11 cellular contexts compared by ENCODE assay signal in the genomic region with DNA sequence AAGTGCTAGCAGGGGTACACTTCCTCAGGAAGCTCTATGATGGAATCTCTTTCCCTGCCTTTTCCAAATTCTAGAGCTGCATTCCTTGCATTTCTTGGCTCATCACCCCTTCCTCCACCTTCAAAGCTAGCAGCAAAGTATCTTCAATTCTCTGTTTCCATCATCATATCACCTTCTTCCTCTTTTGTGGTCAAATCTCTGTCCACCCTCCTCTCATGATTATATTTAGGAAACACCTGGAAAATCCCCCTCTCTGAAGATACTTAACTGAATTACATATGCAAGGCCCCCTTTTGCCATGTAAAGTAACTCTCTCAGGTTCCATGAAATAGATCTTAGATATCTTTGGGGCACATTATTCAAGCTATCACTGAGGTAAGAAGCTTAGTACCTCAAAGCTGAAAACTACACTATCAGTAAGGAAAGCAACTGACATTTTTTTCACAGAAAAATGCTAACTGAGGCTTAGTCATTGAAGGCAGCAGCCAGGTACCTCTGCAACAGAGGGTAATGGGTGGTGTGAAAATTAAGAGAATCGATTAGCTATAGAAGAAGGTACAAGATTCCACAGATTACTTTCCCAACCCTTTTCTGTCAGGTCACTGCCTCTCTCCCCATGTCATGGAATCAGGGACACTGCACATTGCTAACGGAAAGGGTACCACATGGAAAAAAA.
A peak's percentile ranks its signal among the peaks of the same experiment; 100 is the strongest.
DNase-seq lines count a peak whose midpoint lies in the region; ATAC-seq and TF ChIP-seq lines count a peak whose summit lies in the region.
"Had no signal": no experiment of that assay in that cellular context is flagged by ENCODE, and none has a peak within 500 bp of the region (broad histone marks: within the 10 kb centered on the region; RNA-seq: fewer than 3 reads in every experiment).

No MANE protein-coding gene starts in this region.

- no peak overlapping the region for H3K4me3 Mint-ChIP-seq in activated T-helper 1 cell treated with anti-CD3 and anti-CD28 coated beads, Interleukin-12 subunit alpha, Interleukin-12 subunit beta, Interleukin-2, Interleukin-4 antibody, amounts not matched to agents 30 ng/mL and 10 ng/mL and 1 ng/mL, durations not matched to agents 14 hours and 24 hours and 36 hours
- H3K4me3 Mint-ChIP-seq: brain, neural crest cell had no signal

- DNase-seq in GM10248 (ENCODE audit: extremely low spot score) (peak; percentile 11), MM.1S (peak; percentile 16), GM13976 (ENCODE audit: low spot score) (no peak), GDM1 (lab: John Stamatoyannopoulos, UW) (no peak), H7 (no peak)
- no peak for DNase-seq in activated T-helper 1 cell treated with anti-CD3 and anti-CD28 coated beads, Interleukin-12 subunit alpha, Interleukin-12 subunit beta, Interleukin-2, Interleukin-4 antibody, amounts not matched to agents 30 ng/mL and 10 ng/mL and 1 ng/mL, durations not matched to agents 14 hours and 24 hours and 36 hours (ENCODE audit: low spot score)
- DNase-seq: MG63 had no signal

- H3K27ac ChIP-seq in MM.1S (ENCODE audit: low read length) = no peak overlapping the region

- POLR2A ChIA-PET in GM10248 (lab: Yijun Ruan, JAX) = interaction anchor here (0.9 kb wide), 1 partner anchor 11 kb away, joined by 4 read pairs; no protein-coding TSS in a partner anchor

- TF ChIP-seq CTCF in GM10248 (IDR thresholded peaks at IDR 0.05; ENCODE audit: control extremely low read depth, extremely low read depth, low read depth, missing control alignments) (no peak), MM.1S (IDR thresholded peaks at IDR 0.05; ENCODE audit: low read length) (no peak), GM13976 (IDR thresholded peaks at IDR 0.05; ENCODE audit: borderline replicate concordance, control extremely low read depth, extremely low read depth, insufficient read depth, missing control alignments) (no peak)

- peaks cover 28% of the 10 kb centered on the region for H3K4me1 ChIP-seq in MM.1S (ENCODE audit: low read length)

- no peaks in the 10 kb centered on the region for H3K9me3 ChIP-seq in MM.1S (replicated peaks; ENCODE audit: insufficient read depth, low read length)

- H3K4me3 ChIP-seq in MM.1S (ENCODE audit: low read length) = no peak overlapping the region
- H3K4me3 ChIP-seq in H7 (ENCODE audit: insufficient read depth, low read depth, low read length) = no peak overlapping the region
- H3K4me3 ChIP-seq: MG63 had no signal

- peak; percentile 57 for ATAC-seq in GM19452 (IDR thresholded peaks at IDR 0.05; ENCODE audit: unreplicated experiment)
- ATAC-seq in HG02870 (IDR thresholded peaks at IDR 0.05; ENCODE audit: unreplicated experiment) = peak; percentile 81

- H3K27me3 ChIP-seq in MM.1S (replicated peaks; ENCODE audit: insufficient read depth, low read length) = no peaks in the 10 kb centered on the region
- no peaks in the 10 kb centered on the region for H3K27me3 ChIP-seq in H7 (ENCODE audit: control insufficient read depth, insufficient read depth, low read length)
- H3K27me3 ChIP-seq: MG63 had no signal

- no peaks in the 10 kb centered on the region for H3K36me3 Mint-ChIP-seq in activated T-helper 1 cell treated with anti-CD3 and anti-CD28 coated beads, Interleukin-12 subunit alpha, Interleukin-12 subunit beta, Interleukin-2, Interleukin-4 antibody, amounts not matched to agents 30 ng/mL and 10 ng/mL and 1 ng/mL, durations not matched to agents 14 hours and 24 hours and 36 hours (ENCODE audit: low read depth)
- H3K36me3 Mint-ChIP-seq: brain had no signal

- intact Hi-C loops in activated T-helper 1 cell treated with anti-CD3 and anti-CD28 coated beads, Interleukin-12 subunit alpha, Interleukin-12 subunit beta, Interleukin-2, Interleukin-4 antibody, amounts not matched to agents 30 ng/mL and 10 ng/mL and 1 ng/mL, durations not matched to agents 14 hours and 24 hours and 36 hours (cut with micrococcal nuclease) = no loop called here

- H3K27ac Mint-ChIP-seq in activated T-helper 1 cell treated with anti-CD3 and anti-CD28 coated beads, Interleukin-12 subunit alpha, Interleukin-12 subunit beta, Interleukin-2, Interleukin-4 antibody, amounts not matched to agents 30 ng/mL and 10 ng/mL and 1 ng/mL, durations not matched to agents 14 hours and 24 hours and 36 hours = no peak overlapping the region
- H3K27ac Mint-ChIP-seq: brain had no signal

- H3K79me2 ChIP-seq in MM.1S (ENCODE audit: low read length) = no peaks in the 10 kb centered on the region

- H4K20me1 ChIP-seq in MM.1S (ENCODE audit: insufficient read depth, low read length) = no peaks in the 10 kb centered on the region

- H3K9me3 Mint-ChIP-seq in activated T-helper 1 cell treated with anti-CD3 and anti-CD28 coated beads, Interleukin-12 subunit alpha, Interleukin-12 subunit beta, Interleukin-2, Interleukin-4 antibody, amounts not matched to agents 30 ng/mL and 10 ng/mL and 1 ng/mL, durations not matched to agents 14 hours and 24 hours and 36 hours = no peaks in the 10 kb centered on the region

- no peaks in the 10 kb centered on the region for H3F3A ChIP-seq in MM.1S (ENCODE audit: insufficient read depth, low read length)

- in situ Hi-C loops in GM13976 (cut with MboI; ENCODE audit: low sequenced_read_pairs, unreplicated experiment) = no loop called here

- CTCF ChIA-PET in GM10248 (lab: Yijun Ruan, JAX) = interaction anchor here (0.6 to 2.5 kb wide), 8 partner anchors 10 to 1920 kb away, joined by 3 to 9 read pairs (median 3); no protein-coding TSS in a partner anchor

- H3K36me3 ChIP-seq in MM.1S (replicated peaks; ENCODE audit: insufficient read depth, low read length) (no peaks in the 10 kb centered on the region), H7 (replicated peaks; ENCODE audit: control insufficient read depth, insufficient read depth, low read length) (no peaks in the 10 kb centered on the region)
- H3K36me3 ChIP-seq: MG63 had no signal

- peak overlapping the region; percentile 8; the same call in 1 of the 2 replicates for H3K4me2 ChIP-seq in MM.1S (ENCODE audit: low read depth, low read length)

- no peaks in the 10 kb centered on the region for H3K27me3 Mint-ChIP-seq in activated T-helper 1 cell treated with anti-CD3 and anti-CD28 coated beads, Interleukin-12 subunit alpha, Interleukin-12 subunit beta, Interleukin-2, Interleukin-4 antibody, amounts not matched to agents 30 ng/mL and 10 ng/mL and 1 ng/mL, durations not matched to agents 14 hours and 24 hours and 36 hours (ENCODE audit: insufficient read depth)

- no peaks in the 10 kb centered on the region for H3K4me1 Mint-ChIP-seq in activated T-helper 1 cell treated with anti-CD3 and anti-CD28 coated beads, Interleukin-12 subunit alpha, Interleukin-12 subunit beta, Interleukin-2, Interleukin-4 antibody, amounts not matched to agents 30 ng/mL and 10 ng/mL and 1 ng/mL, durations not matched to agents 14 hours and 24 hours and 36 hours (ENCODE audit: low read depth)
- H3K4me1 Mint-ChIP-seq: brain, neural crest cell had no signal

- no peaks in the 10 kb centered on the region for H3K9me2 ChIP-seq in MM.1S (replicated peaks; ENCODE audit: insufficient read depth, low read length)

- no peak overlapping the region for H2AFZ ChIP-seq in MM.1S (ENCODE audit: low read length)

- no peak overlapping the region for H3K9ac ChIP-seq in MM.1S (ENCODE audit: low read length)

Comparison
In these comparisons a context has a peak if more than half of its experiments do, and no peak if none do; other contexts are left out.
1. DNase-seq: peak in GM10248 (single experiment) and MM.1S (single experiment); none in activated T-helper 1 cell treated with anti-CD3 and anti-CD28 coated beads, Interleukin-12 subunit alpha, Interleukin-12 subunit beta, Interleukin-2, Interleukin-4 antibody, amounts not matched to agents 30 ng/mL and 10 ng/mL and 1 ng/mL, durations not matched to agents 14 hours and 24 hours and 36 hours (single experiment), GM13976 (single experiment), GDM1 (single experiment) and H7 (single experiment).